8 cellular contexts compared by ENCODE assay signal in genomic region chr5:6711409-6712135, GRCh38. TPM values are rescaled to one million over a fixed set of nuclear protein-coding genes. Genes with fewer than 3 reads are reported as not detected.
A peak's percentile ranks its signal among the peaks of the same experiment; 100 is the strongest.
DNase-seq lines count a peak whose midpoint lies in the region; ATAC-seq and TF ChIP-seq lines count a peak whose summit lies in the region.

No MANE protein-coding gene starts in this region.

- peak overlapping the region; percentile 9 to 92 for H3K18ac ChIP-seq in mesenchymal stem cell (ENCODE audit: low read depth in 1 of 2, low read length in 2 of 2)

- intact Hi-C loops in A673 (cut with micrococcal nuclease; ENCODE audit: unreplicated experiment), result loop anchor here (1.0 kb wide), 1 partner anchor 78 kb away; the partner anchor contains the start of genes NSUN2 and SRD5A1

- no peaks in the 10 kb centered on the region for H3K79me1 ChIP-seq in mesenchymal stem cell (replicated peaks; ENCODE audit: low read length, poor library complexity, severe bottlenecking)

- no peak overlapping the region for H2BK15ac ChIP-seq in mesenchymal stem cell (ENCODE audit: low read depth, poor library complexity, severe bottlenecking)

- no peak overlapping the region for H4K8ac ChIP-seq in mesenchymal stem cell (ENCODE audit: low read length)

- H3K4ac ChIP-seq in mesenchymal stem cell (ENCODE audit: low read depth in 1 of 2, low read length in 2 of 2), result no peak overlapping the region

- no peak overlapping the region for H4K91ac ChIP-seq in mesenchymal stem cell (ENCODE audit: low read length)

- BruUV-seq in A673 (replicated peaks; lab: Mats Ljungman, UMichigan), result no TSS peak

- H2BK12ac ChIP-seq in mesenchymal stem cell (ENCODE audit: low read length in 2 of 2), result no peak overlapping the region

- WGBS in mesenchymal stem cell, result 62% methylated on average over 11 of the region's 15 CpGs

- no peak overlapping the region for H3K14ac ChIP-seq in mesenchymal stem cell (ENCODE audit: low read length in 2 of 2)

- no peak for TF ChIP-seq CTCF in A673 (conservative IDR thresholded peaks at IDR 0.05; ENCODE audit: low read depth, low read length)
- no peak for TF ChIP-seq CTCF in HEK293 (tag by site-specific recombination; IDR thresholded peaks at IDR 0.05)
- no peak for TF ChIP-seq CTCF in astrocyte of the cerebellum (IDR thresholded peaks at IDR 0.05; ENCODE audit: low read depth, low read length, missing control alignments)

- no peaks in the 10 kb centered on the region for H3K27me3 ChIP-seq in A673 (replicated peaks; ENCODE audit: insufficient read depth, low read depth, low read length, poor library complexity)
- no peaks in the 10 kb centered on the region for H3K27me3 ChIP-seq in mesenchymal stem cell (ENCODE audit: control insufficient read depth in 1 of 2, insufficient read depth in 1 of 2, low read length in 2 of 2)

- no peak overlapping the region for H2BK5ac ChIP-seq in mesenchymal stem cell (ENCODE audit: low read depth, low read length, poor library complexity, severe bottlenecking)

- no peak for ATAC-seq in HG02588 (IDR thresholded peaks at IDR 0.05; ENCODE audit: unreplicated experiment)

- H3K27ac ChIP-seq in A673 (ENCODE audit: low read depth, low read length, poor library complexity, severe bottlenecking) (peak overlapping the region; percentile 94), HEK293 (ENCODE audit: extremely low read depth, low read depth, low read length) (peak overlapping the region; percentile 94; the same call in 1 of the 2 replicates), mesenchymal stem cell (ENCODE audit: low read length, poor library complexity, severe bottlenecking) (peak overlapping the region; percentile 85)

- H3K23ac ChIP-seq in mesenchymal stem cell (ENCODE audit: low read length in 2 of 2), result peak overlapping the region in 1 of 2 experiments; percentile 11

- POLR2A ChIA-PET in A673 (lab: Charles Lee; ENCODE audit: low non-redundant PET) (interaction anchor here (0.6 kb wide), 1 partner anchor 32 kb away, joined by 3 read pairs; no protein-coding TSS in a partner anchor), HEK293 (lab: Yijun Ruan, JAX) (interaction anchor here (2.3 kb wide), 1 partner anchor 79 kb away, joined by 13 read pairs; the partner anchor contains the start of genes NSUN2 and SRD5A1)

- peak overlapping the region; percentile 60 for H2AFZ ChIP-seq in mesenchymal stem cell (ENCODE audit: low read depth, low read length)

- in situ Hi-C loops in astrocyte of the cerebellum (cut with HindIII; ENCODE audit: low sequenced_read_pairs), result no loop called here

- H3K9me3 ChIP-seq in A673 (ENCODE audit: low read depth, low read length, poor library complexity, severe bottlenecking) (no peaks in the 10 kb centered on the region), HEK293 (ENCODE audit: control insufficient read depth, insufficient read depth, low read depth, low read length) (no peaks in the 10 kb centered on the region), mesenchymal stem cell (ENCODE audit: control insufficient read depth, low read length) (no peaks in the 10 kb centered on the region)

- H3K4me3 ChIP-seq in A673 (ENCODE audit: low read depth, low read length, poor library complexity, severe bottlenecking) (peak overlapping the region; percentile 80), HEK293 (ENCODE audit: low read depth, low read length) (peak overlapping the region; percentile 72), astrocyte of the cerebellum (ENCODE audit: low read depth, low read length) (peak overlapping the region; percentile 73), mesenchymal stem cell (ENCODE audit: insufficient read depth in 1 of 2, low read depth in 1 of 2, low read length in 2 of 2) (peak overlapping the region; percentile 89 to 92)

- peaks cover 8% of the 10 kb centered on the region for H3K4me1 ChIP-seq in A673 (ENCODE audit: insufficient read depth, low read length, poor library complexity, severe bottlenecking)
- peaks cover 10% of the 10 kb centered on the region for H3K4me1 ChIP-seq in HEK293 (ENCODE audit: control insufficient read depth, insufficient read depth, low read length)
- H3K4me1 ChIP-seq in mesenchymal stem cell (ENCODE audit: control insufficient read depth, insufficient read depth, low read depth, low read length), result peaks cover 25% of the 10 kb centered on the region

- DNase-seq in A673 (ENCODE audit: low spot score) (no peak), astrocyte of the cerebellum (ENCODE audit: low read depth) (no peak), mesenchymal stem cell (no peak), HuH-7.5 (ENCODE audit: low spot score) (no peak), GDM1 (lab: John Stamatoyannopoulos, UW) (no peak), 8988T (no peak)

- no peak overlapping the region for H2AK5ac ChIP-seq in mesenchymal stem cell (ENCODE audit: low read length, severe bottlenecking)

- peak overlapping the region; percentile 98 for H3K4me2 ChIP-seq in mesenchymal stem cell (ENCODE audit: low read length, poor library complexity, severe bottlenecking)

- CTCF ChIA-PET in A673 (lab: Charles Lee) (no interaction called here), HEK293 (lab: Yijun Ruan, JAX) (interaction anchor here (0.6 to 1.0 kb wide), 2 partner anchors 15 to 233 kb away, joined by 3 read pairs; no protein-coding TSS in a partner anchor)

- peak overlapping the region; percentile 93 for H3K9ac ChIP-seq in mesenchymal stem cell (ENCODE audit: low read length)

- H3K36me3 ChIP-seq in A673 (ENCODE audit: insufficient read depth, low read length, poor library complexity, severe bottlenecking) (no peaks in the 10 kb centered on the region), HEK293 (ENCODE audit: control insufficient read depth in 2 of 2, insufficient read depth in 1 of 2, low read length in 2 of 2) (peaks cover 0 to 8% of the 10 kb centered on the region in 2 experiments; a peak in 1 of 3 replicates), mesenchymal stem cell (ENCODE audit: control insufficient read depth in 1 of 2, insufficient read depth in 2 of 2, low read depth in 1 of 2, low read length in 2 of 2) (peaks cover 0 to 5% of the 10 kb centered on the region in 2 experiments)

- no peak overlapping the region for H2BK120ac ChIP-seq in mesenchymal stem cell (ENCODE audit: low read depth, low read length)

TF ChIP-seq in HEK293, 187 proteins besides CTCF, POLR2A, EP300 and RAD21:
- TF ChIP-seq ZNF146 (tag by site-specific recombination; IDR thresholded peaks at IDR 0.05) (peak; percentile 97), ZXDB (tag by site-specific recombination; IDR thresholded peaks at IDR 0.05) (no peak), FEZF1 (tag by site-specific recombination; IDR thresholded peaks at IDR 0.05) (no peak), PRDM10 (tag by site-specific recombination; IDR thresholded peaks at IDR 0.05) (peak; percentile 74)

RNA-seq across cellular contexts. Expression of gene TENT4A, which starts 1.7 kb away (rescaled TPM):
- 51.7 and 57.1 TPM in 2 replicates for total RNA-seq in A673 (2021)
- polyA plus RNA-seq in mesenchymal stem cell (2013, experiment 1 of 2), result 18.7 TPM
- 19.1 TPM for polyA plus RNA-seq in mesenchymal stem cell (2013, experiment 2 of 2)
